Comparison of ENCODE assay signal across 1 cellular context in the genomic region with DNA sequence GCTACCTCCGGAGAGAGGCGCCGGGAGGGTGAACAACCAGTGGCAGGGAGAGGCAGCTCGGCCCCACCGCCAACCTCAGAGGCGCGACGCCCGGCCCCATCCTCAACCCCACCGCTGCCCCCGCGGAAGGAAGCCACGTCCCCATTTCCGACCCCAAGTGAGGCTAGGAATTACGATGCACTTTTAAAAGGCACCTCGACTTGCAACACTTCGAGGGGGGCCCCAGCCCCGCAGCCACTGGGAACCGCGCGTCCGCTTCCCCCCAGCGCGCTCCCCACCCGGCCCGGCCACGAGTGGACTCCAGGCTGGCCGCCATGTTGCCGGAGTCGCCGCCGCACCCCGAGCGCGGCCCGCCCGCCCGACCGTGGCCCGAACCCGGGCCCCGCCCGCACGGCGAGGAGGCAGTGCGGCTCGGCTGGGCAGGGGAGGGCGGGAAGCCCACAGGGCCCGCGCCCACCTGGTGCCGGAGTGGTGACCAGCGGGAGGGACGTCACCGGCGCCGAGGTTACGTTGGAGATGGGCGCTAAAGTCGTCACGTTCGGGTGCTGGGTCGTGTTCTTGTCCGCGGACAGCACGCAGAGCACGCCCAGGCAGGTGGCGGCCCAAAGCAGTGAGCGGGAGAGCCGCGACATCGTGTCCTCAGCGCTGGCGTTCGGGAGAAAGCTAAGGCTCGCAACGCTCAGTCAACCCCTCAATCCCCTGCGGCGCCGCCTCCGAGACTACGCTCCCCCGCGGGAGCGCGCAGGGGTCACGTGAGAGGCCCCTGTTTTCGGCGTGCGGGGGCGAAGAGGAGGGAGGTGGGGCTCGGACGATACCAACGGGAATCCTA.
A peak's percentile ranks its signal among the peaks of the same experiment; 100 is the strongest.
TF ChIP-seq lines count a peak whose summit lies in the region.

Gene CD164, minus strand, starts transcription at position 721 of the 829 bp plus-strand sequence. Its CDS starts 89 bp downstream, at position 632.

TF ChIP-seq in WTC11, 78 proteins besides CTCF, POLR2A, EP300 and RAD21 (continued from another document):
- TF ChIP-seq, protein P1, sequence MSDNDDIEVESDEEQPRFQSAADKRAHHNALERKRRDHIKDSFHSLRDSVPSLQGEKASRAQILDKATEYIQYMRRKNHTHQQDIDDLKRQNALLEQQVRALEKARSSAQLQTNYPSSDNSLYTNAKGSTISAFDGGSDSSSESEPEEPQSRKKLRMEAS (CRISPR knock-in tag; IDR thresholded peaks at IDR 0.05): peak; percentile 46; the same call in 1 of the 2 replicates
- TF ChIP-seq FOXP1 (CRISPR knock-in tag; IDR thresholded peaks at IDR 0.05; ENCODE audit: borderline replicate concordance): peak; percentile 95
- TF ChIP-seq, protein P2, sequence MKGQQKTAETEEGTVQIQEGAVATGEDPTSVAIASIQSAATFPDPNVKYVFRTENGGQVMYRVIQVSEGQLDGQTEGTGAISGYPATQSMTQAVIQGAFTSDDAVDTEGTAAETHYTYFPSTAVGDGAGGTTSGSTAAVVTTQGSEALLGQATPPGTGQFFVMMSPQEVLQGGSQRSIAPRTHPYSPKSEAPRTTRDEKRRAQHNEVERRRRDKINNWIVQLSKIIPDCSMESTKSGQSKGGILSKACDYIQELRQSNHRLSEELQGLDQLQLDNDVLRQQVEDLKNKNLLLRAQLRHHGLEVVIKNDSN (CRISPR knock-in tag; IDR thresholded peaks at IDR 0.05): no peak; the same call in none of the 2 replicates
- 0 out of 2 replicates have a peak, but pooled peaks have one; percentile 83 for TF ChIP-seq ATF1 (CRISPR knock-in tag; IDR thresholded peaks at IDR 0.05)
